ENCODE assay signal across 23 cellular contexts in genomic region chr16:57686577-57686976, GRCh38. TPM values are rescaled to one million over a fixed set of nuclear protein-coding genes. Genes with fewer than 3 reads are reported as not detected.
"Had no signal": no experiment of that assay in that cellular context is flagged by ENCODE, and none has a peak within 500 bp of the region (broad histone marks: within the 10 kb centered on the region; RNA-seq: fewer than 3 reads in every experiment).

No MANE protein-coding gene starts in this region.

- H3K9me3 ChIP-seq: tibial nerve had no signal

- H3K9me3 Mint-ChIP-seq: activated CD4-positive, alpha-beta T cell treated with anti-CD3 and anti-CD28 coated beads, Interleukin-2, amount 10 ng/mL, durations not matched to agents 7 days and 5 days; activated CD8-positive, alpha-beta T cell treated with anti-CD3 and anti-CD28 coated beads for 36 hours; activated naive CD4-positive, alpha-beta T cell treated with anti-CD3 and anti-CD28 coated beads, Interleukin-2, amount 50 U/mL, for 72 hours; activated T-helper 1 cell treated with anti-CD3 and anti-CD28 coated beads, Interleukin-12 subunit alpha, Interleukin-12 subunit beta, Interleukin-2, Interleukin-4 antibody, amounts not matched to agents 30 ng/mL and 10 ng/mL and 1 ng/mL, durations not matched to agents 14 hours and 24 hours and 36 hours; nephron progenitor cell; stimulated activated effector memory CD8-positive, alpha-beta T cell treated with anti-CD3 and anti-CD28 coated beads, Interleukin-12 subunit alpha, Interleukin-12 subunit beta, amount 100 ng/mL, for 72 hours; stimulated activated naive CD8-positive, alpha-beta T cell treated with anti-CD3 and anti-CD28 coated beads, Interleukin-15, amount 100 ng/mL, for 72 hours; T-helper 1 cell treated with Interleukin-12 subunit alpha and Interleukin-12 subunit beta and Interleukin-4 antibody, amounts not matched to agents 30 μg/mL and 1 μg/mL, for 36 hours had no signal

- H2AFZ ChIP-seq: hepatocyte had no signal

- ATAC-seq: activated CD4-positive, CD25-positive, alpha-beta regulatory T cell treated with anti-CD3 and anti-CD28 coated beads, Interleukin-2, amount 50 U/mL, for 24 hours; activated CD8-positive, alpha-beta memory T cell treated with anti-CD3 and anti-CD28 coated beads, Interleukin-2, amount 10 ng/mL, durations not matched to agents 7 days and 5 days; activated CD8-positive, alpha-beta T cell treated with anti-CD3 and anti-CD28 coated beads for 36 hours; activated naive CD4-positive, alpha-beta T cell treated with anti-CD3 and anti-CD28 coated beads, Interleukin-2, amount 50 U/mL, for 72 hours; esophagus mucosa; sciatic nerve; stimulated activated effector memory CD8-positive, alpha-beta T cell treated with anti-CD3 and anti-CD28 coated beads, Interleukin-12 subunit alpha, Interleukin-12 subunit beta, amount 100 ng/mL, for 72 hours; stimulated activated naive CD8-positive, alpha-beta T cell treated with anti-CD3 and anti-CD28 coated beads, Interleukin-15, amount 100 ng/mL, for 72 hours had no signal

- H3K27me3 Mint-ChIP-seq: activated CD4-positive, alpha-beta T cell treated with anti-CD3 and anti-CD28 coated beads, Interleukin-2, amount 10 ng/mL, durations not matched to agents 7 days and 5 days; activated CD8-positive, alpha-beta memory T cell treated with anti-CD3 and anti-CD28 coated beads, Interleukin-2, amount 10 ng/mL, durations not matched to agents 7 days and 5 days; activated CD8-positive, alpha-beta T cell treated with anti-CD3 and anti-CD28 coated beads for 36 hours; stimulated activated naive CD8-positive, alpha-beta T cell treated with anti-CD3 and anti-CD28 coated beads, Interleukin-15, amount 100 ng/mL, for 72 hours had no signal

- H3K4me2 ChIP-seq: hepatocyte had no signal

- H3K27ac Mint-ChIP-seq: activated CD8-positive, alpha-beta memory T cell treated with anti-CD3 and anti-CD28 coated beads, Interleukin-2, amount 10 ng/mL, durations not matched to agents 7 days and 5 days; activated CD8-positive, alpha-beta T cell treated with anti-CD3 and anti-CD28 coated beads for 36 hours; activated T-helper 1 cell treated with anti-CD3 and anti-CD28 coated beads, Interleukin-12 subunit alpha, Interleukin-12 subunit beta, Interleukin-2, Interleukin-4 antibody, amounts not matched to agents 30 ng/mL and 10 ng/mL and 1 ng/mL, durations not matched to agents 14 hours and 24 hours and 36 hours; nephron progenitor cell; stimulated activated effector memory CD8-positive, alpha-beta T cell treated with anti-CD3 and anti-CD28 coated beads, Interleukin-12 subunit alpha, Interleukin-12 subunit beta, amount 100 ng/mL, for 72 hours; T-helper 1 cell treated with Interleukin-12 subunit alpha and Interleukin-12 subunit beta and Interleukin-4 antibody, amounts not matched to agents 30 μg/mL and 1 μg/mL, for 36 hours had no signal

- H3K79me2 ChIP-seq: hepatocyte had no signal

- H3K36me3 Mint-ChIP-seq: activated CD8-positive, alpha-beta memory T cell treated with anti-CD3 and anti-CD28 coated beads, Interleukin-2, amount 10 ng/mL, durations not matched to agents 7 days and 5 days; activated naive CD4-positive, alpha-beta T cell treated with anti-CD3 and anti-CD28 coated beads, Interleukin-2, amount 50 U/mL, for 72 hours had no signal

- DNase-seq: activated CD4-positive, alpha-beta T cell treated with anti-CD3 and anti-CD28 coated beads, Interleukin-2, amount 10 ng/mL, durations not matched to agents 7 days and 5 days; activated CD8-positive, alpha-beta memory T cell treated with anti-CD3 and anti-CD28 coated beads, Interleukin-2, amount 10 ng/mL, durations not matched to agents 7 days and 5 days; activated CD8-positive, alpha-beta T cell treated with anti-CD3 and anti-CD28 coated beads for 36 hours; central memory CD4-positive, alpha-beta T cell; effector memory CD4-positive, alpha-beta T cell; glutamatergic neuron; nephron progenitor cell; occipital lobe; small intestine; stimulated activated CD4-positive, alpha-beta T cell treated with anti-CD3 and anti-CD28 coated beads, Interleukin-2, amount 100 ng/mL, for 24 hours; stimulated activated naive CD8-positive, alpha-beta T cell treated with anti-CD3 and anti-CD28 coated beads, Interleukin-15, amount 100 ng/mL, for 72 hours had no signal

- H3K4me3 Mint-ChIP-seq: activated CD4-positive, alpha-beta T cell treated with anti-CD3 and anti-CD28 coated beads, Interleukin-2, amount 10 ng/mL, durations not matched to agents 7 days and 5 days; activated CD8-positive, alpha-beta memory T cell treated with anti-CD3 and anti-CD28 coated beads, Interleukin-2, amount 10 ng/mL, durations not matched to agents 7 days and 5 days; activated CD8-positive, alpha-beta T cell treated with anti-CD3 and anti-CD28 coated beads for 36 hours; activated T-helper 1 cell treated with anti-CD3 and anti-CD28 coated beads, Interleukin-12 subunit alpha, Interleukin-12 subunit beta, Interleukin-2, Interleukin-4 antibody, amounts not matched to agents 30 ng/mL and 10 ng/mL and 1 ng/mL, durations not matched to agents 14 hours and 24 hours and 36 hours; nephron progenitor cell; stimulated activated effector memory CD8-positive, alpha-beta T cell treated with anti-CD3 and anti-CD28 coated beads, Interleukin-12 subunit alpha, Interleukin-12 subunit beta, amount 100 ng/mL, for 72 hours; stimulated activated naive CD8-positive, alpha-beta T cell treated with anti-CD3 and anti-CD28 coated beads, Interleukin-15, amount 100 ng/mL, for 72 hours; T-helper 1 cell treated with Interleukin-12 subunit alpha and Interleukin-12 subunit beta and Interleukin-4 antibody, amounts not matched to agents 30 μg/mL and 1 μg/mL, for 36 hours had no signal

- H3K27me3 ChIP-seq: hepatocyte, tibial nerve had no signal

- H3K4me3 ChIP-seq: hepatocyte, tibial nerve had no signal

- H3K4me1 ChIP-seq: tibial nerve had no signal

- H3K36me3 ChIP-seq: tibial nerve had no signal

- H3K27ac ChIP-seq: hepatocyte, tibial nerve had no signal

RNA-seq across cellular contexts. Expression of gene DRC7, which starts 8.0 kb away (rescaled TPM):
- total RNA-seq: activated CD4-positive, alpha-beta T cell treated with anti-CD3 and anti-CD28 coated beads, Interleukin-2, amount 10 ng/mL, durations not matched to agents 7 days and 5 days; activated CD8-positive, alpha-beta memory T cell treated with anti-CD3 and anti-CD28 coated beads, Interleukin-2, amount 10 ng/mL, durations not matched to agents 7 days and 5 days; activated naive CD4-positive, alpha-beta T cell treated with anti-CD3 and anti-CD28 coated beads, Interleukin-2, amount 50 U/mL, for 72 hours; activated T-helper 1 cell treated with anti-CD3 and anti-CD28 coated beads, Interleukin-12 subunit alpha, Interleukin-12 subunit beta, Interleukin-2, Interleukin-4 antibody, amounts not matched to agents 30 ng/mL and 10 ng/mL and 1 ng/mL, durations not matched to agents 14 hours and 24 hours and 36 hours; astrocyte; esophagus mucosa; sciatic nerve had no signal

RNA-seq across cellular contexts. Expression of gene ADGRG3, which starts 18.5 kb away (rescaled TPM):
- total RNA-seq: activated CD4-positive, alpha-beta T cell treated with anti-CD3 and anti-CD28 coated beads, Interleukin-2, amount 10 ng/mL, durations not matched to agents 7 days and 5 days; activated CD8-positive, alpha-beta memory T cell treated with anti-CD3 and anti-CD28 coated beads, Interleukin-2, amount 10 ng/mL, durations not matched to agents 7 days and 5 days; activated CD8-positive, alpha-beta T cell treated with anti-CD3 and anti-CD28 coated beads for 36 hours; activated T-helper 1 cell treated with anti-CD3 and anti-CD28 coated beads, Interleukin-12 subunit alpha, Interleukin-12 subunit beta, Interleukin-2, Interleukin-4 antibody, amounts not matched to agents 30 ng/mL and 10 ng/mL and 1 ng/mL, durations not matched to agents 14 hours and 24 hours and 36 hours; astrocyte; frontal cortex; hepatocyte; renal cortical epithelial cell had no signal
